Comparison of ENCODE assay signal across 11 cellular contexts in genomic region chr2:212968284-212969081, GRCh38.
A peak's percentile ranks its signal among the peaks of the same experiment; 100 is the strongest.
DNase-seq lines count a peak whose midpoint lies in the region; ATAC-seq, FAIRE-seq and TF ChIP-seq lines count a peak whose summit lies in the region.
"Had no signal": no experiment of that assay in that cellular context is flagged by ENCODE, and none has a peak within 500 bp of the region (broad histone marks: within the 10 kb centered on the region; RNA-seq: fewer than 3 reads in every experiment).

No MANE protein-coding gene starts in this region.

- TF ChIP-seq CTCF in bronchial epithelial cell (IDR thresholded peaks at IDR 0.05; ENCODE audit: insufficient read depth, low read length, severe bottlenecking) (no peak), GM10248 (IDR thresholded peaks at IDR 0.05; ENCODE audit: control extremely low read depth, extremely low read depth, low read depth, missing control alignments) (no peak)

- ATAC-seq in GM19351 (IDR thresholded peaks at IDR 0.05; ENCODE audit: unreplicated experiment) = peak; percentile 75
- peak; percentile 48 for ATAC-seq in HG03159 (IDR thresholded peaks at IDR 0.05; ENCODE audit: unreplicated experiment)
- ATAC-seq: upper lobe of right lung had no signal

- POLR2A ChIA-PET in GM10248 (lab: Yijun Ruan, JAX) = no interaction called here

- H3K27ac ChIP-seq in substantia nigra (ENCODE audit: low read depth, low read length, poor library complexity, severe bottlenecking) = no peak overlapping the region
- H3K27ac ChIP-seq: upper lobe of right lung had no signal

- H3K27me3 ChIP-seq in bronchial epithelial cell (ENCODE audit: control insufficient read depth, insufficient read depth, low read length) = no peaks in the 10 kb centered on the region
- H3K27me3 ChIP-seq: upper lobe of right lung had no signal

- H3K4me3 ChIP-seq in bronchial epithelial cell (ENCODE audit: low read depth, low read length) = no peak overlapping the region
- H3K4me3 ChIP-seq: upper lobe of right lung had no signal

- CTCF ChIA-PET in GM10248 (lab: Yijun Ruan, JAX) = interaction anchor here (0.6 to 3.2 kb wide), 5 partner anchors 10 to 22 kb away, joined by 3 to 10 read pairs (median 4); no protein-coding TSS in a partner anchor

- H3K36me3 ChIP-seq in bronchial epithelial cell (ENCODE audit: control insufficient read depth, insufficient read depth, low read length) = no peaks in the 10 kb centered on the region
- H3K36me3 ChIP-seq: upper lobe of right lung had no signal

- no peak for FAIRE-seq in bronchial epithelial cell (lab: Jason Lieb, UNC)

- DNase-seq in ELF-1 (ENCODE audit: low read depth, low spot score) (peak; percentile 22), bronchial epithelial cell (ENCODE audit: low read depth) (peak; percentile 87), SW480 (ENCODE audit: low spot score) (no peak), GM10248 (ENCODE audit: extremely low spot score) (no peak), substantia nigra (lab: John Stamatoyannopoulos, UW) (no peak), NCI-H526 (lab: John Stamatoyannopoulos, UW) (no peak)
- DNase-seq: C1 segment of cervical spinal cord, NCI-H1417, upper lobe of right lung had no signal

Comparison
In these comparisons a context has a peak if more than half of its experiments do, and no peak if none do; other contexts are left out.
1. DNase-seq: peak in ELF-1 (single experiment) and bronchial epithelial cell (single experiment); none in SW480 (single experiment), GM10248 (single experiment), substantia nigra (0 of 49) and NCI-H526 (0 of 2).